ENCODE assay signal across 1 cellular context in genomic region chr14:38207830-38208815, GRCh38.
TF ChIP-seq lines count a peak whose summit lies in the region.

Gene SSTR1, plus strand, starts transcription at chr14:38207904. Its CDS starts 1,486 bp downstream, at chr14:38209390.

TF ChIP-seq in HepG2, 621 proteins besides CTCF, POLR2A, EP300 and RAD21 (continued from another document and continues in another):
- TF ChIP-seq PCBP1 (IDR thresholded peaks at IDR 0.05; ENCODE audit: borderline replicate concordance, low read depth, low read length) (no peak), ZNF607 (CRISPR knock-in tag; IDR thresholded peaks at IDR 0.05; ENCODE audit: borderline replicate concordance) (no peak), THAP11 (CRISPR knock-in tag; IDR thresholded peaks at IDR 0.05) (no peak), SYNCRIP (IDR thresholded peaks at IDR 0.05; ENCODE audit: insufficient read depth, low read depth, low read length) (no peak), ZBTB34 (CRISPR knock-in tag; IDR thresholded peaks at IDR 0.05) (no peak), ZNF280B (CRISPR knock-in tag; IDR thresholded peaks at IDR 0.05; ENCODE audit: borderline replicate concordance) (no peak), ZFP36L2 (CRISPR knock-in tag; IDR thresholded peaks at IDR 0.05) (no peak), ZNF549 (CRISPR knock-in tag; IDR thresholded peaks at IDR 0.05) (no peak), BCL6 (CRISPR knock-in tag; IDR thresholded peaks at IDR 0.05) (no peak), NBN (conservative IDR thresholded peaks at IDR 0.05) (no peak), MBD4 (IDR thresholded peaks at IDR 0.05; ENCODE audit: borderline replicate concordance, low read length) (no peak), ZNF274 (CRISPR knock-in tag; IDR thresholded peaks at IDR 0.05) (peak; percentile 61; the same call in 1 of the 2 replicates), FOXA1 (IDR thresholded peaks at IDR 0.05) (no peak), FOXA1 (CRISPR knock-in tag; IDR thresholded peaks at IDR 0.05) (no peak), ZBTB49 (CRISPR knock-in tag; IDR thresholded peaks at IDR 0.05; ENCODE audit: borderline replicate concordance) (no peak), CREB3 (CRISPR knock-in tag; IDR thresholded peaks at IDR 0.05) (no peak), ZNF883 (CRISPR knock-in tag; IDR thresholded peaks at IDR 0.05; ENCODE audit: not compliant biosample characterization) (peak; percentile 20), SKIL (CRISPR knock-in tag; IDR thresholded peaks at IDR 0.05; ENCODE audit: borderline replicate concordance) (no peak), NCOA5 (CRISPR knock-in tag; IDR thresholded peaks at IDR 0.05) (no peak), GTF2F1 (IDR thresholded peaks at IDR 0.05; ENCODE audit: low read length) (no peak), ZNF33A (CRISPR knock-in tag; IDR thresholded peaks at IDR 0.05; ENCODE audit: borderline replicate concordance) (no peak), GTF3A (CRISPR knock-in tag; conservative IDR thresholded peaks at IDR 0.05) (no peak), TBX3 (IDR thresholded peaks at IDR 0.05; ENCODE audit: borderline replicate concordance) (no peak), JARID2 (CRISPR knock-in tag; IDR thresholded peaks at IDR 0.05; ENCODE audit: insufficient replicate concordance) (no peak), ZNF296 (CRISPR knock-in tag; conservative IDR thresholded peaks at IDR 0.05) (no peak), ZNF670 (CRISPR knock-in tag; IDR thresholded peaks at IDR 0.05; ENCODE audit: borderline replicate concordance) (no peak), SMAD3 (CRISPR knock-in tag; IDR thresholded peaks at IDR 0.05) (no peak), ZNF33B (CRISPR knock-in tag; IDR thresholded peaks at IDR 0.05) (no peak), RARA (CRISPR knock-in tag; IDR thresholded peaks at IDR 0.05) (no peak), YEATS4 (CRISPR knock-in tag; IDR thresholded peaks at IDR 0.05; ENCODE audit: borderline replicate concordance) (0 out of 2 replicates have a peak, but pooled peaks have one; percentile 27), SIX1 (CRISPR knock-in tag; IDR thresholded peaks at IDR 0.05; ENCODE audit: borderline replicate concordance) (no peak), FOSL2 (CRISPR knock-in tag; IDR thresholded peaks at IDR 0.05) (no peak; the same call in 1 of the 2 replicates), SOX6 (IDR thresholded peaks at IDR 0.05) (no peak), SOX6 (CRISPR knock-in tag; IDR thresholded peaks at IDR 0.05) (no peak), HNRNPUL1 (IDR thresholded peaks at IDR 0.05; ENCODE audit: low read depth, low read length) (no peak), KAT8 (CRISPR knock-in tag; IDR thresholded peaks at IDR 0.05) (no peak), ZNF780A (CRISPR knock-in tag; IDR thresholded peaks at IDR 0.05) (no peak), ZNF768 (CRISPR knock-in tag; IDR thresholded peaks at IDR 0.05) (0 out of 2 replicates have a peak, but pooled peaks have one; percentile 19), ZNF891 (CRISPR knock-in tag; IDR thresholded peaks at IDR 0.05) (peak; percentile 68; the same call in 1 of the 2 replicates), MAFG (CRISPR knock-in tag; IDR thresholded peaks at IDR 0.05) (no peak), FOXC1 (CRISPR knock-in tag; IDR thresholded peaks at IDR 0.05; ENCODE audit: borderline replicate concordance) (no peak), GABPB1 (CRISPR knock-in tag; IDR thresholded peaks at IDR 0.05) (peak; percentile 7; the same call in 1 of the 2 replicates), KDM3A (CRISPR knock-in tag; IDR thresholded peaks at IDR 0.05; ENCODE audit: low read depth) (no peak), PHB2 (IDR thresholded peaks at IDR 0.05; ENCODE audit: partially characterized antibody) (no peak), E2F2 (CRISPR knock-in tag; IDR thresholded peaks at IDR 0.05; ENCODE audit: borderline replicate concordance) (peak; percentile 36; the same call in 1 of the 2 replicates), ZNF724P (CRISPR knock-in tag; IDR thresholded peaks at IDR 0.05; ENCODE audit: borderline replicate concordance) (no peak), ZNF577 (CRISPR knock-in tag; IDR thresholded peaks at IDR 0.05; ENCODE audit: borderline replicate concordance, low read depth) (no peak), ATF7 (IDR thresholded peaks at IDR 0.05) (no peak), ATF7 (CRISPR knock-in tag; IDR thresholded peaks at IDR 0.05) (no peak), KLF15 (CRISPR knock-in tag; IDR thresholded peaks at IDR 0.05; ENCODE audit: borderline replicate concordance) (no peak), ZNF543 (CRISPR knock-in tag; IDR thresholded peaks at IDR 0.05) (no peak), NR1H2 (CRISPR knock-in tag; IDR thresholded peaks at IDR 0.05; ENCODE audit: borderline replicate concordance, low read depth) (no peak), GPN1 (CRISPR knock-in tag; IDR thresholded peaks at IDR 0.05; ENCODE audit: borderline replicate concordance) (no peak)
- TF ChIP-seq, protein P1, sequence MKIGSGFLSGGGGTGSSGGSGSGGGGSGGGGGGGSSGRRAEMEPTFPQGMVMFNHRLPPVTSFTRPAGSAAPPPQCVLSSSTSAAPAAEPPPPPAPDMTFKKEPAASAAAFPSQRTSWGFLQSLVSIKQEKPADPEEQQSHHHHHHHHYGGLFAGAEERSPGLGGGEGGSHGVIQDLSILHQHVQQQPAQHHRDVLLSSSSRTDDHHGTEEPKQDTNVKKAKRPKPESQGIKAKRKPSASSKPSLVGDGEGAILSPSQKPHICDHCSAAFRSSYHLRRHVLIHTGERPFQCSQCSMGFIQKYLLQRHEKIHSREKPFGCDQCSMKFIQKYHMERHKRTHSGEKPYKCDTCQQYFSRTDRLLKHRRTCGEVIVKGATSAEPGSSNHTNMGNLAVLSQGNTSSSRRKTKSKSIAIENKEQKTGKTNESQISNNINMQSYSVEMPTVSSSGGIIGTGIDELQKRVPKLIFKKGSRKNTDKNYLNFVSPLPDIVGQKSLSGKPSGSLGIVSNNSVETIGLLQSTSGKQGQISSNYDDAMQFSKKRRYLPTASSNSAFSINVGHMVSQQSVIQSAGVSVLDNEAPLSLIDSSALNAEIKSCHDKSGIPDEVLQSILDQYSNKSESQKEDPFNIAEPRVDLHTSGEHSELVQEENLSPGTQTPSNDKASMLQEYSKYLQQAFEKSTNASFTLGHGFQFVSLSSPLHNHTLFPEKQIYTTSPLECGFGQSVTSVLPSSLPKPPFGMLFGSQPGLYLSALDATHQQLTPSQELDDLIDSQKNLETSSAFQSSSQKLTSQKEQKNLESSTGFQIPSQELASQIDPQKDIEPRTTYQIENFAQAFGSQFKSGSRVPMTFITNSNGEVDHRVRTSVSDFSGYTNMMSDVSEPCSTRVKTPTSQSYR (CRISPR knock-in tag; IDR thresholded peaks at IDR 0.05; ENCODE audit: borderline replicate concordance): no peak
- TF ChIP-seq, protein P2, sequence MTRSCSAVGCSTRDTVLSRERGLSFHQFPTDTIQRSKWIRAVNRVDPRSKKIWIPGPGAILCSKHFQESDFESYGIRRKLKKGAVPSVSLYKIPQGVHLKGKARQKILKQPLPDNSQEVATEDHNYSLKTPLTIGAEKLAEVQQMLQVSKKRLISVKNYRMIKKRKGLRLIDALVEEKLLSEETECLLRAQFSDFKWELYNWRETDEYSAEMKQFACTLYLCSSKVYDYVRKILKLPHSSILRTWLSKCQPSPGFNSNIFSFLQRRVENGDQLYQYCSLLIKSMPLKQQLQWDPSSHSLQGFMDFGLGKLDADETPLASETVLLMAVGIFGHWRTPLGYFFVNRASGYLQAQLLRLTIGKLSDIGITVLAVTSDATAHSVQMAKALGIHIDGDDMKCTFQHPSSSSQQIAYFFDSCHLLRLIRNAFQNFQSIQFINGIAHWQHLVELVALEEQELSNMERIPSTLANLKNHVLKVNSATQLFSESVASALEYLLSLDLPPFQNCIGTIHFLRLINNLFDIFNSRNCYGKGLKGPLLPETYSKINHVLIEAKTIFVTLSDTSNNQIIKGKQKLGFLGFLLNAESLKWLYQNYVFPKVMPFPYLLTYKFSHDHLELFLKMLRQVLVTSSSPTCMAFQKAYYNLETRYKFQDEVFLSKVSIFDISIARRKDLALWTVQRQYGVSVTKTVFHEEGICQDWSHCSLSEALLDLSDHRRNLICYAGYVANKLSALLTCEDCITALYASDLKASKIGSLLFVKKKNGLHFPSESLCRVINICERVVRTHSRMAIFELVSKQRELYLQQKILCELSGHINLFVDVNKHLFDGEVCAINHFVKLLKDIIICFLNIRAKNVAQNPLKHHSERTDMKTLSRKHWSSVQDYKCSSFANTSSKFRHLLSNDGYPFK (CRISPR knock-in tag; IDR thresholded peaks at IDR 0.05; ENCODE audit: borderline replicate concordance): peak; percentile 21; the same call in 1 of the 2 replicates
- TF ChIP-seq, protein P3, sequence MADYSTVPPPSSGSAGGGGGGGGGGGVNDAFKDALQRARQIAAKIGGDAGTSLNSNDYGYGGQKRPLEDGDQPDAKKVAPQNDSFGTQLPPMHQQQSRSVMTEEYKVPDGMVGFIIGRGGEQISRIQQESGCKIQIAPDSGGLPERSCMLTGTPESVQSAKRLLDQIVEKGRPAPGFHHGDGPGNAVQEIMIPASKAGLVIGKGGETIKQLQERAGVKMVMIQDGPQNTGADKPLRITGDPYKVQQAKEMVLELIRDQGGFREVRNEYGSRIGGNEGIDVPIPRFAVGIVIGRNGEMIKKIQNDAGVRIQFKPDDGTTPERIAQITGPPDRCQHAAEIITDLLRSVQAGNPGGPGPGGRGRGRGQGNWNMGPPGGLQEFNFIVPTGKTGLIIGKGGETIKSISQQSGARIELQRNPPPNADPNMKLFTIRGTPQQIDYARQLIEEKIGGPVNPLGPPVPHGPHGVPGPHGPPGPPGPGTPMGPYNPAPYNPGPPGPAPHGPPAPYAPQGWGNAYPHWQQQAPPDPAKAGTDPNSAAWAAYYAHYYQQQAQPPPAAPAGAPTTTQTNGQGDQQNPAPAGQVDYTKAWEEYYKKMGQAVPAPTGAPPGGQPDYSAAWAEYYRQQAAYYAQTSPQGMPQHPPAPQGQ (CRISPR knock-in tag; IDR thresholded peaks at IDR 0.05; ENCODE audit: borderline replicate concordance): no peak
